Comparison of ENCODE assay signal across 11 cellular contexts in genomic region chr21:46152939-46153258, GRCh38. TPM values are rescaled to one million over a fixed set of nuclear protein-coding genes. Genes with fewer than 3 reads are reported as not detected.
DNase-seq lines count a peak whose midpoint lies in the region; ATAC-seq and TF ChIP-seq lines count a peak whose summit lies in the region.
"Had no signal": no experiment of that assay in that cellular context is flagged by ENCODE, and none has a peak within 500 bp of the region (broad histone marks: within the 10 kb centered on the region; RNA-seq: fewer than 3 reads in every experiment).

No MANE protein-coding gene starts in this region.

- DNase-seq in activated T-cell treated with anti-CD3 and anti-CD28 coated beads, Interleukin-2, amount 50 U/mL, for 72 hours, result no peak
- DNase-seq in activated T-cell treated with anti-CD3 and anti-CD28 coated beads for 4 hours, result no peak
- DNase-seq in epithelial cell of esophagus (ENCODE audit: low read depth), result no peak
- DNase-seq in testis, result no peak
- DNase-seq in anterior cingulate cortex (lab: John Stamatoyannopoulos, UW), result no peak
- DNase-seq in cerebellum (ENCODE audit: low spot score), result no peak
- DNase-seq: DND-41 had no signal

- intact Hi-C loops in testis (cut with DNase I; ENCODE audit: low total_unique reads), result no loop called here

- H3K36me3 ChIP-seq in mucosa of rectum (ENCODE audit: control insufficient read depth in 2 of 2, insufficient read depth in 2 of 2, low read length in 2 of 2) (peaks cover 0 to 2% of the 10 kb centered on the region in 2 donors), testis (ENCODE audit: low read depth, missing control alignments) (no peaks in the 10 kb centered on the region)

- H3K36me3 Mint-ChIP-seq in activated T-cell treated with anti-CD3 and anti-CD28 coated beads, Interleukin-2, amount 50 U/mL, for 72 hours (ENCODE audit: insufficient read depth in 2 of 2), result no peaks in the 10 kb centered on the region

- H3K27ac Mint-ChIP-seq in activated T-cell treated with anti-CD3 and anti-CD28 coated beads, Interleukin-2, amount 50 U/mL, for 72 hours, result no peak overlapping the region

- H3K9me3 ChIP-seq in mucosa of rectum (ENCODE audit: control insufficient read depth in 2 of 2, low read length in 2 of 2), result no peaks in the 10 kb centered on the region
- H3K9me3 ChIP-seq in testis, result no peaks in the 10 kb centered on the region

- no peaks in the 10 kb centered on the region for H3K27me3 ChIP-seq in mucosa of rectum (ENCODE audit: control insufficient read depth in 2 of 2, insufficient read depth in 2 of 2, low read length in 2 of 2)
- no peaks in the 10 kb centered on the region for H3K27me3 ChIP-seq in testis

- H3K27ac ChIP-seq in mucosa of rectum (ENCODE audit: low read depth in 2 of 2, low read length in 2 of 2) (no peak overlapping the region), testis (peak overlapping the region; percentile 84 to 88)

- TF ChIP-seq CTCF in epithelial cell of esophagus (IDR thresholded peaks at IDR 0.05; ENCODE audit: insufficient read depth, low read depth, low read length, missing control alignments) (no peak), testis (IDR thresholded peaks at IDR 0.05) (no peak)

- no peaks in the 10 kb centered on the region for H3K27me3 Mint-ChIP-seq in activated T-cell treated with anti-CD3 and anti-CD28 coated beads, Interleukin-2, amount 50 U/mL, for 72 hours (ENCODE audit: low read depth)

- no peak overlapping the region for H3K4me3 Mint-ChIP-seq in activated T-cell treated with anti-CD3 and anti-CD28 coated beads, Interleukin-2, amount 50 U/mL, for 72 hours

- peaks cover 5 to 6% of the 10 kb centered on the region in 2 donors for H3K4me1 ChIP-seq in mucosa of rectum (ENCODE audit: control insufficient read depth in 2 of 2, insufficient read depth in 2 of 2, low read length in 2 of 2)
- peaks cover 26% of the 10 kb centered on the region for H3K4me1 ChIP-seq in testis

- WGBS in testis, 2 donors, result 51 to 74% methylated on average over 7 to 19 of the region's 19 CpGs

- no peak overlapping the region for H3K9ac ChIP-seq in mucosa of rectum (ENCODE audit: low read depth in 1 of 2, low read length in 2 of 2)

- peak; percentile 30 to 39 for ATAC-seq in activated T-cell treated with anti-CD3 and anti-CD28 coated beads, Interleukin-2, amount 50 U/mL, for 72 hours (replicated peaks in 1 of 2)
- ATAC-seq in HG02571 (IDR thresholded peaks at IDR 0.05; ENCODE audit: unreplicated experiment), result no peak

- H3K9me3 Mint-ChIP-seq in activated T-cell treated with anti-CD3 and anti-CD28 coated beads, Interleukin-2, amount 50 U/mL, for 72 hours, result no peaks in the 10 kb centered on the region

- H3K4me1 Mint-ChIP-seq in activated T-cell treated with anti-CD3 and anti-CD28 coated beads, Interleukin-2, amount 50 U/mL, for 72 hours (ENCODE audit: low read depth), result no peaks in the 10 kb centered on the region

- no peak for TF ChIP-seq POLR2A in testis (IDR thresholded peaks at IDR 0.05)

- H3K4me3 ChIP-seq in epithelial cell of esophagus (ENCODE audit: low read length) (peak overlapping the region; percentile 24), mucosa of rectum (ENCODE audit: low read length in 2 of 2) (peak overlapping the region; percentile 31 to 39), testis (no peak overlapping the region)

RNA-seq across cellular contexts. Expression of gene FTCD, which starts 2.5 kb away (rescaled TPM):
- total RNA-seq in activated T-cell treated with anti-CD3 and anti-CD28 coated beads, Interleukin-2, amount 50 U/mL, for 72 hours, result under 1 TPM; 0.74 to 1.00 TPM
- total RNA-seq in testis (10 to 100 TPM; 50.5 to 63.5 TPM), cerebellum (0.73 TPM)
- polyA plus RNA-seq in testis (ENCODE audit: insufficient read depth, low read depth, low replicate concordance), result 49.2 TPM
- total RNA-seq: SK-MEL-5 had no signal
- polyA plus RNA-seq: AG04450 had no signal

RNA-seq across cellular contexts. Expression of gene SPATC1L, which starts 31.4 kb away (rescaled TPM):
- 10 to 100 TPM in 1 of 2 donors, 1 to 10 TPM in 1; 2.6 to 12.9 TPM for total RNA-seq in activated T-cell treated with anti-CD3 and anti-CD28 coated beads, Interleukin-2, amount 50 U/mL, for 72 hours
- total RNA-seq in testis (10 to 100 TPM; 75.6 to 96.1 TPM), cerebellum (6.0 TPM)
- polyA plus RNA-seq in testis (ENCODE audit: insufficient read depth, low read depth, low replicate concordance), result 55.4 TPM

RNA-seq across cellular contexts. Expression of gene COL6A2, which starts 55.0 kb away (rescaled TPM):
- total RNA-seq in activated T-cell treated with anti-CD3 and anti-CD28 coated beads, Interleukin-2, amount 50 U/mL, for 72 hours, result 10 to 100 TPM; 10.8 to 11.3 TPM
- total RNA-seq in testis, result 100 to 1,000 TPM; 192 to 236 TPM
- 362 TPM for polyA plus RNA-seq in testis (ENCODE audit: insufficient read depth, low read depth, low replicate concordance)
- 60.3 TPM for total RNA-seq in cerebellum

Comparison
In these comparisons a context has a peak if more than half of its experiments do, and no peak if none do; other contexts are left out.
1. H3K4me3 ChIP-seq: peak in epithelial cell of esophagus (single experiment) and mucosa of rectum (2 of 2); none in testis (0 of 2).
2. H3K27ac ChIP-seq: peak in testis (2 of 2); none in mucosa of rectum (0 of 2).
3. RNA of gene FTCD, which starts 2.5 kb away (total RNA-seq): 50.5 to 63.5 TPM in testis; 0.74 to 1.00 TPM in activated T-cell treated with anti-CD3 and anti-CD28 coated beads, Interleukin-2, amount 50 U/mL, for 72 hours and 0.73 TPM in cerebellum (single experiment); every median in the first group is over 10 times any median in the second.
4. RNA of gene SPATC1L, which starts 31.4 kb away (total RNA-seq): 75.6 to 96.1 TPM in testis; 2.6 to 12.9 TPM in activated T-cell treated with anti-CD3 and anti-CD28 coated beads, Interleukin-2, amount 50 U/mL, for 72 hours and 6.0 TPM in cerebellum (single experiment); every median in the first group is over 4 times any median in the second.